Comparison of ENCODE assay signal across 8 cellular contexts in genomic region chr4:38160487-38161207, GRCh38.
DNase-seq lines count a peak whose midpoint lies in the region; ATAC-seq and TF ChIP-seq lines count a peak whose summit lies in the region.

No MANE protein-coding gene starts in this region.

- H3K27me3 Mint-ChIP-seq in stimulated activated naive CD8-positive, alpha-beta T cell treated with anti-CD3 and anti-CD28 coated beads, Interleukin-15, Interleukin-2, amounts not matched to agents 100 ng/mL and 50 ng/mL, for 24 hours, result no peaks in the 10 kb centered on the region

- 0 out of 2 replicates have a peak, but pooled peaks cover 3% of the 10 kb centered on the region for H3K9me3 ChIP-seq in SJCRH30 (replicated peaks)
- H3K9me3 ChIP-seq in body of pancreas, result no peaks in the 10 kb centered on the region

- peak; percentile 97 for DNase-seq in ELR (ENCODE audit: low read depth)
- peak; percentile 96 for DNase-seq in HT-29 (ENCODE audit: low spot score)
- peak; percentile 17 to 55 for DNase-seq in SJCRH30
- peak; percentile 65 to 92 (median 72) for DNase-seq in body of pancreas
- peak; percentile 99 for DNase-seq in kidney tubule cell (ENCODE audit: low spot score)
- DNase-seq in NCI-H128 (lab: John Stamatoyannopoulos, UW; ENCODE audit: unreplicated experiment), result no peak

- TF ChIP-seq CTCF in body of pancreas (IDR thresholded peaks at IDR 0.05), result no peak

- H3K4me1 ChIP-seq in SJCRH30, result peaks cover 30% of the 10 kb centered on the region
- peaks cover 53% of the 10 kb centered on the region for H3K4me1 ChIP-seq in body of pancreas

- H3K27ac ChIP-seq in SJCRH30, result 0 out of 2 replicates have a peak overlapping the region, but pooled peaks have one; percentile 24
- peak overlapping the region; percentile 83 to 96 (median 88) for H3K27ac ChIP-seq in body of pancreas

- no peaks in the 10 kb centered on the region for H3K27me3 ChIP-seq in SJCRH30
- H3K27me3 ChIP-seq in body of pancreas, result no peaks in the 10 kb centered on the region

- H3K4me3 ChIP-seq in SJCRH30 (no peak overlapping the region), body of pancreas (no peak overlapping the region)

- no peak overlapping the region for H3K4me3 Mint-ChIP-seq in stimulated activated naive CD8-positive, alpha-beta T cell treated with anti-CD3 and anti-CD28 coated beads, Interleukin-15, Interleukin-2, amounts not matched to agents 100 ng/mL and 50 ng/mL, for 24 hours

- H3K36me3 ChIP-seq in SJCRH30 (no peaks in the 10 kb centered on the region), body of pancreas (replicated peaks in 1 of 2; ENCODE audit: insufficient read depth in 1 of 2, low read depth in 2 of 2) (no peaks in the 10 kb centered on the region)

- peak in 2 of 3 donors; percentile 43 to 49 for TF ChIP-seq POLR2A in body of pancreas (IDR thresholded peaks at IDR 0.05)

- peaks cover 9% of the 10 kb centered on the region for H3K9me3 Mint-ChIP-seq in stimulated activated naive CD8-positive, alpha-beta T cell treated with anti-CD3 and anti-CD28 coated beads, Interleukin-15, Interleukin-2, amounts not matched to agents 100 ng/mL and 50 ng/mL, for 24 hours

- H3K36me3 Mint-ChIP-seq in stimulated activated naive CD8-positive, alpha-beta T cell treated with anti-CD3 and anti-CD28 coated beads, Interleukin-15, Interleukin-2, amounts not matched to agents 100 ng/mL and 50 ng/mL, for 24 hours (ENCODE audit: low read depth), result peaks cover 3% of the 10 kb centered on the region

- H3K27ac Mint-ChIP-seq in stimulated activated naive CD8-positive, alpha-beta T cell treated with anti-CD3 and anti-CD28 coated beads, Interleukin-15, Interleukin-2, amounts not matched to agents 100 ng/mL and 50 ng/mL, for 24 hours, result peak overlapping the region; percentile 86

- 18 to 21% methylated on average over 3 of the region's 3 CpGs for WGBS in body of pancreas, 2 donors

- peaks cover 56% of the 10 kb centered on the region for H3K4me1 Mint-ChIP-seq in stimulated activated naive CD8-positive, alpha-beta T cell treated with anti-CD3 and anti-CD28 coated beads, Interleukin-15, Interleukin-2, amounts not matched to agents 100 ng/mL and 50 ng/mL, for 24 hours (ENCODE audit: low read depth)

- ATAC-seq in GM21529 (IDR thresholded peaks at IDR 0.05; ENCODE audit: unreplicated experiment) (peak; percentile 98), body of pancreas (peak; percentile 90)

- intact Hi-C loops in body of pancreas (cut with DNase I), result no loop called here
